ENCODE assay signal across 13 cellular contexts in the genomic region with DNA sequence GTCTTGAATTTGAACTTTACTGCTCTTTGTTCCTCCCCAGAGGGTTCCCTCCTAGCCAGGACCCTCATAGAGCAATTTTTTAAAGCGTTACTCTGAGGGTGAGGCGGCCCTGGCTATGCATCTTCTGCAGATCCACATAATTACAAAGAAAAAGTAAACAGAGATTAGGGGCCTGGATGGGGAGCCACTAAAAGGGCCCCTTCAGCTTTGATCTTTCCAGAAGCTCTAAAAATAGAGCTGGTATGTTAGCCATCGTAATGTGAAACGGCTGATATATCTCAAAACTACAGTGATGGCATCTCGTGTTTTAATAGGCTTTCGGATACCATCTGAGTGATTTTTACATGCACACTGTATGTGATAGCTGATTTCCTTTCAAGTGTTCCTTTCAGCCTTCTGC.
DNase-seq lines count a peak whose midpoint lies in the region; ATAC-seq and TF ChIP-seq lines count a peak whose summit lies in the region.
"Had no signal": no experiment of that assay in that cellular context is flagged by ENCODE, and none has a peak within 500 bp of the region (broad histone marks: within the 10 kb centered on the region; RNA-seq: fewer than 3 reads in every experiment).

No MANE protein-coding gene starts in this region.

- TF ChIP-seq CTCF in gastroesophageal sphincter (IDR thresholded peaks at IDR 0.05), result no peak

- no peak overlapping the region for H3K9ac ChIP-seq in rectal smooth muscle tissue (ENCODE audit: low read length)

- WGBS in gastroesophageal sphincter (ENCODE audit: low coverage in 1 of 2), 2 donors, result 28 to 33% methylated on average over 4 to 6 of the region's 6 CpGs

- no peaks in the 10 kb centered on the region for H3K9me3 ChIP-seq in gastroesophageal sphincter
- H3K9me3 ChIP-seq: vagina had no signal

- peaks cover 0 to 32% (median 0%) of the 10 kb centered on the region in 3 donors for H3K4me1 ChIP-seq in gastroesophageal sphincter
- peaks cover 7% of the 10 kb centered on the region for H3K4me1 ChIP-seq in rectal smooth muscle tissue (ENCODE audit: control insufficient read depth, insufficient read depth, low read length)

- H3K27me3 ChIP-seq in gastroesophageal sphincter, result no peaks in the 10 kb centered on the region
- no peaks in the 10 kb centered on the region for H3K27me3 ChIP-seq in rectal smooth muscle tissue (ENCODE audit: control insufficient read depth, insufficient read depth, low read length)
- H3K27me3 ChIP-seq: vagina had no signal

- DNase-seq in EH (ENCODE audit: low read depth), result peak; percentile 21
- peak; percentile 52 for DNase-seq in SW480 (ENCODE audit: low spot score)
- no peak for DNase-seq in NCI-H187 (lab: John Stamatoyannopoulos, UW)
- no peak for DNase-seq in NCI-H446 treated with DMSO at 0.1 percent for 48 hours (lab: John Stamatoyannopoulos, UW)
- DNase-seq in activated effector memory CD4-positive, alpha-beta T cell treated with anti-CD3 and anti-CD28 coated beads, Interleukin-2, amount 50 U/mL, for 16 hours, result no peak
- DNase-seq: activated naive CD8-positive, alpha-beta T cell treated with anti-CD3 and anti-CD28 coated beads for 36 hours; NCI-H2081 treated with DMSO at 0.1 percent for 48 hours had no signal

- no peak for TF ChIP-seq POLR2A in gastroesophageal sphincter (IDR thresholded peaks at IDR 0.05)

- H3K27ac ChIP-seq in gastroesophageal sphincter (peak overlapping the region in 3 of 4 donors; percentile 4 to 50 (median 26)), rectal smooth muscle tissue (ENCODE audit: low read depth, low read length) (peak overlapping the region; percentile 40)
- H3K27ac ChIP-seq: vagina had no signal

- ATAC-seq in gastroesophageal sphincter, result no peak
- no peak for ATAC-seq in HG03442 (IDR thresholded peaks at IDR 0.05; ENCODE audit: unreplicated experiment)
- ATAC-seq: K562; natural killer cell treated with Interleukin-12 subunit alpha and Interleukin-12 subunit beta and Interleukin-15 and Interleukin-18, amount 100 ng/mL, for 72 hours had no signal

- H3K36me3 ChIP-seq in gastroesophageal sphincter, result no peaks in the 10 kb centered on the region
- no peaks in the 10 kb centered on the region for H3K36me3 ChIP-seq in rectal smooth muscle tissue (ENCODE audit: control insufficient read depth, insufficient read depth, low read length)
- H3K36me3 ChIP-seq: vagina had no signal

- H3K4me3 ChIP-seq in gastroesophageal sphincter (no peak overlapping the region), rectal smooth muscle tissue (ENCODE audit: low read length) (no peak overlapping the region)
- H3K4me3 ChIP-seq: K562 had no signal

- TF ChIP-seq EP300 in gastroesophageal sphincter (IDR thresholded peaks at IDR 0.05), result no peak

Comparison
In these comparisons a context has a peak if more than half of its experiments do, and no peak if none do; other contexts are left out.
1. DNase-seq: peak in EH (single experiment) and SW480 (single experiment); none in NCI-H187 (0 of 2), NCI-H446 treated with DMSO at 0.1 percent for 48 hours (single experiment) and activated effector memory CD4-positive, alpha-beta T cell treated with anti-CD3 and anti-CD28 coated beads, Interleukin-2, amount 50 U/mL, for 16 hours (single experiment).